In genomic region chr12:25648460-25648859, GRCh38 we compare ENCODE assay signal across 8 cellular contexts.
DNase-seq lines count a peak whose midpoint lies in the region; ATAC-seq lines count a peak whose summit lies in the region.

No MANE protein-coding gene starts in this region.

- no peaks in the 10 kb centered on the region for H3K27me3 ChIP-seq in stomach smooth muscle (ENCODE audit: control insufficient read depth in 1 of 2, insufficient read depth in 2 of 2, low read length in 2 of 2)

- ATAC-seq in HG03520 (IDR thresholded peaks at IDR 0.05; ENCODE audit: unreplicated experiment) (no peak), GM21423 (IDR thresholded peaks at IDR 0.05; ENCODE audit: unreplicated experiment) (no peak), HG03196 (IDR thresholded peaks at IDR 0.05; ENCODE audit: unreplicated experiment) (no peak)

- H3K9me3 ChIP-seq in stomach smooth muscle (ENCODE audit: control insufficient read depth in 2 of 2, low read length in 2 of 2): no peaks in the 10 kb centered on the region

- peak overlapping the region in 1 of 2 donors; percentile 67 for H3K4me3 ChIP-seq in stomach smooth muscle (ENCODE audit: low read length in 2 of 2)

- no peaks in the 10 kb centered on the region for H3K36me3 ChIP-seq in stomach smooth muscle (ENCODE audit: control insufficient read depth in 2 of 2, insufficient read depth in 2 of 2, low read length in 2 of 2)

- H3K9ac ChIP-seq in stomach smooth muscle (ENCODE audit: low read length in 2 of 2): peak overlapping the region; percentile 5 to 30

- H3K4me1 ChIP-seq in stomach smooth muscle (ENCODE audit: control insufficient read depth, insufficient read depth, low read length): no peaks in the 10 kb centered on the region

- DNase-seq in HT1080 (ENCODE audit: low read depth) (peak; percentile 84), amniotic stem cell (lab: John Stamatoyannopoulos, UW) (peak; percentile 50), hepatic stellate cell (ENCODE audit: low spot score) (peak; percentile 73)
- no peak for DNase-seq in stimulated activated CD4-positive, alpha-beta T cell treated with anti-CD3 and anti-CD28 coated beads, Interleukin-4, amount 100 ng/mL, for 24 hours

- peak overlapping the region; percentile 26 for H3K27ac ChIP-seq in stomach smooth muscle (ENCODE audit: low read length)
